26 cellular contexts compared by ENCODE assay signal in the genomic region with DNA sequence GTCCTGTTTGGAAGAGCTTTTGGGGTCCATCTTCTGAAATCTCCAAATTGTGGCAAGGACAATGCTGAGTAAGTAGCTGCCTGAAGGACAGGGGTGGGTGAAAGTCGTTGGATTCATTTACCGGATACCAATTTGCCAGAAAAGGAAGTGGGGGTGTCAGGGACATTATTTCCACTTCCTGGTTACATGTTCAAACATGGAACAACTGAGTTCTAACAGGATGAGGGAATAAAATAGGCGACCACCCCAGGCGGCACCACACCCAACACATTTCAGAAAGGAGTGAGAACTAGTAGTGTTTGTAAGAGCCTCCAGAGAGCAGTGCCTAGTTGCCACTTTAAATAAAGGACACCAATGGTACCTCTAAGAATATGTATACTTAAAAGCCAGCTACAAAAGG.
DNase-seq lines count a peak whose midpoint lies in the region; ATAC-seq, FAIRE-seq and TF ChIP-seq lines count a peak whose summit lies in the region.
"Had no signal": no experiment of that assay in that cellular context is flagged by ENCODE, and none has a peak within 500 bp of the region (broad histone marks: within the 10 kb centered on the region; RNA-seq: fewer than 3 reads in every experiment).

No MANE protein-coding gene starts in this region.

- H3K4me3 Mint-ChIP-seq in MCF 10A (ENCODE audit: unreplicated experiment) (no peak overlapping the region), T-helper 17 cell (no peak overlapping the region)
- no peak overlapping the region for H3K4me3 Mint-ChIP-seq in activated T-helper 2 cell treated with anti-CD3 and anti-CD28 coated beads, Interferon-gamma antibody, Interleukin-2, Interleukin-4, amounts not matched to agents 10 μg/mL and 5 μg/mL and 100 μg/mL, durations not matched to agents 14 hours and 24 hours and 36 hours (ENCODE audit: low read depth)
- H3K4me3 Mint-ChIP-seq: activated CD4-positive, alpha-beta memory T cell treated with anti-CD3 and anti-CD28 coated beads for 36 hours; activated naive CD8-positive, alpha-beta T cell; activated T-cell treated with anti-CD3 and anti-CD28 coated beads, Interleukin-2, amount 50 U/mL, for 4 hours; brain; CD4-positive, alpha-beta T cell; H9 had no signal

- in situ Hi-C loops in mammary epithelial cell (cut with MboI; ENCODE audit: low sequenced_read_pairs in 2 of 2) (no loop called here), GM12878 (cut with MboI) (no loop called here)

- ATAC-seq in GM12878 (no peak), T-helper 17 cell (no peak), GM21825 (IDR thresholded peaks at IDR 0.05; ENCODE audit: unreplicated experiment) (no peak)
- ATAC-seq: activated T-cell treated with anti-CD3 and anti-CD28 coated beads, Interleukin-2, amount 50 U/mL, for 4 hours; mucosa of descending colon had no signal

- TF ChIP-seq CTCF in mammary epithelial cell (conservative IDR thresholded peaks at IDR 0.05 in 1 of 2, IDR thresholded peaks at IDR 0.05 in 1 of 2; ENCODE audit: extremely low read depth in 1 of 2, insufficient read depth in 1 of 2, low read depth in 1 of 2, low read length in 2 of 2) (no peak), MCF 10A (IDR thresholded peaks at IDR 0.05; ENCODE audit: unreplicated experiment) (no peak), GM12878 (IDR thresholded peaks at IDR 0.05 in 2 of 3, conservative IDR thresholded peaks at IDR 0.05 in 1 of 3; ENCODE audit: control insufficient read depth in 2 of 3, extremely low read depth in 1 of 3, insufficient read depth in 1 of 3, low read depth in 3 of 3, low read length in 3 of 3) (no peak), osteoblast (IDR thresholded peaks at IDR 0.05; ENCODE audit: extremely low read depth, low read depth, low read length) (no peak)

- RAD21 ChIA-PET in GM12878 (lab: Charles Lee; ENCODE audit: unreplicated experiment), result no interaction called here

- CTCF ChIA-PET in mammary epithelial cell (lab: Charles Lee; ENCODE audit: low non-redundant PET) (no interaction called here), MCF 10A (lab: Yijun Ruan, JAX) (interaction anchor here (0.7 kb wide), 1 partner anchor 18 kb away, joined by 4 read pairs; no protein-coding TSS in a partner anchor), GM12878 (lab: Yijun Ruan, JAX) (no interaction called here)

- H3K4me1 Mint-ChIP-seq in MCF 10A (ENCODE audit: insufficient read depth, unreplicated experiment) (peaks cover 14% of the 10 kb centered on the region), T-helper 17 cell (peaks cover 7% of the 10 kb centered on the region)
- peaks cover 32% of the 10 kb centered on the region for H3K4me1 Mint-ChIP-seq in activated T-helper 2 cell treated with anti-CD3 and anti-CD28 coated beads, Interferon-gamma antibody, Interleukin-2, Interleukin-4, amounts not matched to agents 10 μg/mL and 5 μg/mL and 100 μg/mL, durations not matched to agents 14 hours and 24 hours and 36 hours (ENCODE audit: low read depth)

- FAIRE-seq in GM12878 (lab: Jason Lieb, UNC), result no peak
- FAIRE-seq: frontal cortex, GM12892 had no signal

- no peak overlapping the region for H3K27ac Mint-ChIP-seq in MCF 10A (ENCODE audit: low read depth, unreplicated experiment)
- no peak overlapping the region for H3K27ac Mint-ChIP-seq in T-helper 17 cell
- no peak overlapping the region for H3K27ac Mint-ChIP-seq in activated T-helper 2 cell treated with anti-CD3 and anti-CD28 coated beads, Interferon-gamma antibody, Interleukin-2, Interleukin-4, amounts not matched to agents 10 μg/mL and 5 μg/mL and 100 μg/mL, durations not matched to agents 14 hours and 24 hours and 36 hours
- H3K27ac Mint-ChIP-seq: activated CD4-positive, alpha-beta memory T cell treated with anti-CD3 and anti-CD28 coated beads for 36 hours; activated naive CD8-positive, alpha-beta T cell; CD4-positive, alpha-beta T cell had no signal

- TF ChIP-seq POLR2A in GM12878 (IDR thresholded peaks at IDR 0.05; ENCODE audit: low read depth, low read length), result no peak

- SMC1A ChIA-PET in GM12878 (lab: Charles Lee; ENCODE audit: uncharacterized antibody, unreplicated experiment), result no interaction called here

- H4K20me1 ChIP-seq in mammary epithelial cell (ENCODE audit: insufficient read depth, low read length) (no peaks in the 10 kb centered on the region), GM12878 (ENCODE audit: control insufficient read depth, insufficient read depth) (no peaks in the 10 kb centered on the region), osteoblast (ENCODE audit: insufficient read depth, low read length) (no peaks in the 10 kb centered on the region)

- H2AFZ ChIP-seq in mammary epithelial cell (ENCODE audit: low read depth, low read length), result peak overlapping the region; percentile 94
- peak overlapping the region; percentile 5; the same call in 1 of the 2 replicates for H2AFZ ChIP-seq in GM12878 (ENCODE audit: control insufficient read depth, low read depth, low read length)
- H2AFZ ChIP-seq in osteoblast (ENCODE audit: low read length), result peak overlapping the region; percentile 78

- H3K79me2 ChIP-seq in mammary epithelial cell (ENCODE audit: insufficient read depth, low read length) (no peaks in the 10 kb centered on the region), GM12878 (ENCODE audit: control insufficient read depth, insufficient read depth, low read length) (no peaks in the 10 kb centered on the region), osteoblast (ENCODE audit: insufficient read depth, low read length) (no peaks in the 10 kb centered on the region)

- no peaks in the 10 kb centered on the region for H3K9me3 ChIP-seq in mammary epithelial cell (replicated peaks; ENCODE audit: insufficient read depth, low read length)
- H3K9me3 ChIP-seq in GM12878 (replicated peaks; ENCODE audit: control insufficient read depth, insufficient read depth, low read length), result no peaks in the 10 kb centered on the region; the same call in 2 of the 3 replicates
- no peaks in the 10 kb centered on the region for H3K9me3 ChIP-seq in osteoblast (ENCODE audit: low read depth, low read length)
- no peaks in the 10 kb centered on the region for H3K9me3 ChIP-seq in T-helper 17 cell (ENCODE audit: control insufficient read depth, low read length, poor library complexity, severe bottlenecking)
- H3K9me3 ChIP-seq: colonic mucosa, mucosa of descending colon, thoracic aorta had no signal

- dilution Hi-C loops in mammary epithelial cell (cut with HindIII; ENCODE audit: low sequenced_read_pairs), result no loop called here

- no peaks in the 10 kb centered on the region for H3K27me3 Mint-ChIP-seq in MCF 10A (ENCODE audit: insufficient read depth, unreplicated experiment)
- H3K27me3 Mint-ChIP-seq in T-helper 17 cell, result no peaks in the 10 kb centered on the region
- H3K27me3 Mint-ChIP-seq in activated T-helper 2 cell treated with anti-CD3 and anti-CD28 coated beads, Interferon-gamma antibody, Interleukin-2, Interleukin-4, amounts not matched to agents 10 μg/mL and 5 μg/mL and 100 μg/mL, durations not matched to agents 14 hours and 24 hours and 36 hours (ENCODE audit: low read depth), result no peaks in the 10 kb centered on the region
- H3K27me3 Mint-ChIP-seq: activated CD4-positive, alpha-beta memory T cell treated with anti-CD3 and anti-CD28 coated beads for 36 hours; activated naive CD8-positive, alpha-beta T cell; CD4-positive, alpha-beta T cell had no signal

- 52% methylated on average over 4 of the region's 4 CpGs for WGBS in mammary epithelial cell (ENCODE audit: low coverage, missing lambda C conversion rate)
- WGBS in GM12878 (ENCODE audit: insufficient coverage, insufficient replicate concordance, low lambda C conversion rate, missing lambda C conversion rate), result 71% methylated on average over 4 of the region's 4 CpGs

- H3K4me1 ChIP-seq in mammary epithelial cell (ENCODE audit: insufficient read depth, low read length) (peaks cover 15% of the 10 kb centered on the region), GM12878 (ENCODE audit: control insufficient read depth, insufficient read depth, low read length) (peaks cover 7% of the 10 kb centered on the region), osteoblast (ENCODE audit: insufficient read depth, low read length) (peaks cover 10% of the 10 kb centered on the region)
- H3K4me1 ChIP-seq: colonic mucosa had no signal

- intact Hi-C loops in mammary epithelial cell (cut with micrococcal nuclease), result no loop called here
- intact Hi-C loops in MCF 10A (cut with micrococcal nuclease), result no loop called here
- intact Hi-C loops in GM12878 (cut with micrococcal nuclease; ENCODE audit: unreplicated experiment), result no loop called here
- intact Hi-C loops in activated T-helper 2 cell treated with anti-CD3 and anti-CD28 coated beads, Interferon-gamma antibody, Interleukin-2, Interleukin-4, amounts not matched to agents 10 μg/mL and 5 μg/mL and 100 μg/mL, durations not matched to agents 14 hours and 24 hours and 36 hours (cut with micrococcal nuclease), result no loop called here

- H3K4me3 ChIP-seq in mammary epithelial cell (replicated peaks in 1 of 3; ENCODE audit: insufficient read depth in 1 of 3, low read depth in 2 of 3, low read length in 3 of 3), result no peak overlapping the region
- no peak overlapping the region for H3K4me3 ChIP-seq in GM12878
- no peak overlapping the region for H3K4me3 ChIP-seq in osteoblast (ENCODE audit: insufficient read depth, low read length)
- H3K4me3 ChIP-seq: colonic mucosa, mucosa of descending colon, thoracic aorta had no signal

- H3K9me3 Mint-ChIP-seq in MCF 10A (ENCODE audit: unreplicated experiment), result no peaks in the 10 kb centered on the region
- no peaks in the 10 kb centered on the region for H3K9me3 Mint-ChIP-seq in activated T-helper 2 cell treated with anti-CD3 and anti-CD28 coated beads, Interferon-gamma antibody, Interleukin-2, Interleukin-4, amounts not matched to agents 10 μg/mL and 5 μg/mL and 100 μg/mL, durations not matched to agents 14 hours and 24 hours and 36 hours
- H3K9me3 Mint-ChIP-seq: activated CD4-positive, alpha-beta memory T cell treated with anti-CD3 and anti-CD28 coated beads for 36 hours; activated T-cell treated with anti-CD3 and anti-CD28 coated beads, Interleukin-2, amount 50 U/mL, for 4 hours; CD4-positive, alpha-beta T cell; H9 had no signal

- POLR2A ChIA-PET in MCF 10A (lab: Yijun Ruan, JAX), result no interaction called here
- POLR2A ChIA-PET in GM12878 (lab: Charles Lee), result interaction anchor here (1.2 kb wide), 1 partner anchor 52 kb away, joined by 3 read pairs; no protein-coding TSS in a partner anchor

- H3K27ac ChIP-seq in mammary epithelial cell (ENCODE audit: insufficient read depth, low read depth, low read length) (no peak overlapping the region), GM12878 (ENCODE audit: control insufficient read depth, insufficient read depth) (no peak overlapping the region), osteoblast (ENCODE audit: low read depth, low read length) (no peak overlapping the region)
- H3K27ac ChIP-seq: colonic mucosa, thoracic aorta, VCaP had no signal

- no peak overlapping the region for H3K9ac ChIP-seq in mammary epithelial cell (ENCODE audit: insufficient read depth, low read length)
- no peak overlapping the region for H3K9ac ChIP-seq in GM12878 (ENCODE audit: control insufficient read depth, insufficient read depth, low read length)

- no peak for TF ChIP-seq RAD21 in GM12878 (IDR thresholded peaks at IDR 0.05; ENCODE audit: insufficient read depth, low read depth, low read length)

- no peak for DNase-seq in mammary epithelial cell
- no peak for DNase-seq in MCF 10A (ENCODE audit: unreplicated experiment)
- DNase-seq in Kasumi-1 (lab: John Stamatoyannopoulos, UW), result peak; percentile 38 to 50
- DNase-seq in GM12878 (ENCODE audit: low read depth, low spot score), result no peak
- no peak for DNase-seq in osteoblast (ENCODE audit: insufficient read length, low spot score, missing footprints)
- DNase-seq in T-helper 17 cell, result no peak
- DNase-seq in activated T-helper 2 cell treated with anti-CD3 and anti-CD28 coated beads, Interferon-gamma antibody, Interleukin-2, Interleukin-4, amounts not matched to agents 10 μg/mL and 5 μg/mL and 100 μg/mL, durations not matched to agents 14 hours and 24 hours and 36 hours (ENCODE audit: low spot score), result no peak
- DNase-seq: ACHN; activated CD4-positive, alpha-beta memory T cell treated with anti-CD3 and anti-CD28 coated beads for 36 hours; activated T-cell treated with anti-CD3 and anti-CD28 coated beads, Interleukin-2, amount 50 U/mL, for 4 hours; CD4-positive, alpha-beta T cell; colonic mucosa; H9; left cardiac atrium; mucosa of descending colon; NCI-H1092; NCI-H524 treated with DMSO at 0.1 percent for 48 hours; stimulated activated CD4-positive, alpha-beta T cell treated with anti-CD3 and anti-CD28 coated beads, Interleukin-12 subunit alpha, Interleukin-12 subunit beta, amount 100 ng/mL, for 4 hours; T-helper 1 cell had no signal

- H3K36me3 ChIP-seq in mammary epithelial cell (ENCODE audit: insufficient read depth, low read length) (no peaks in the 10 kb centered on the region), GM12878 (ENCODE audit: control insufficient read depth in 2 of 2, insufficient read depth in 2 of 2, low read length in 1 of 2) (no peaks in the 10 kb centered on the region), osteoblast (ENCODE audit: insufficient read depth, low read length) (no peaks in the 10 kb centered on the region)
- H3K36me3 ChIP-seq: colonic mucosa, thoracic aorta had no signal

- H3K27me3 ChIP-seq in mammary epithelial cell (ENCODE audit: insufficient read depth, low read length) (no peaks in the 10 kb centered on the region), GM12878 (replicated peaks in 1 of 2; ENCODE audit: control insufficient read depth in 2 of 2, insufficient read depth in 2 of 2, low read length in 1 of 2) (no peaks in the 10 kb centered on the region), osteoblast (ENCODE audit: insufficient read depth, low read length) (no peaks in the 10 kb centered on the region)
- H3K27me3 ChIP-seq: colonic mucosa had no signal

- BruUV-seq in mammary epithelial cell (replicated peaks; lab: Mats Ljungman, UMichigan), result no TSS peak
- BruUV-seq in MCF 10A (replicated peaks; lab: Mats Ljungman, UMichigan), result no TSS peak
- no TSS peak for BruUV-seq in GM12878 (replicated peaks; lab: Mats Ljungman, UMichigan)

- TF ChIP-seq EP300 in GM12878 (IDR thresholded peaks at IDR 0.05; ENCODE audit: borderline replicate concordance in 1 of 2, control insufficient read depth in 1 of 2, low read depth in 2 of 2, low read length in 2 of 2), result no peak

- H3K4me2 ChIP-seq in mammary epithelial cell (ENCODE audit: insufficient read depth, low read depth, low read length) (no peak overlapping the region), GM12878 (ENCODE audit: control insufficient read depth, insufficient read depth) (no peak overlapping the region), osteoblast (ENCODE audit: insufficient read depth, low read length) (no peak overlapping the region)

- H3K36me3 Mint-ChIP-seq in MCF 10A (ENCODE audit: insufficient read depth, unreplicated experiment) (no peaks in the 10 kb centered on the region), T-helper 17 cell (ENCODE audit: low read depth) (no peaks in the 10 kb centered on the region)
- H3K36me3 Mint-ChIP-seq in activated T-helper 2 cell treated with anti-CD3 and anti-CD28 coated beads, Interferon-gamma antibody, Interleukin-2, Interleukin-4, amounts not matched to agents 10 μg/mL and 5 μg/mL and 100 μg/mL, durations not matched to agents 14 hours and 24 hours and 36 hours (ENCODE audit: low read depth), result no peaks in the 10 kb centered on the region
- H3K36me3 Mint-ChIP-seq: activated CD4-positive, alpha-beta memory T cell treated with anti-CD3 and anti-CD28 coated beads for 36 hours; brain had no signal

Comparison
In these comparisons a context has a peak if more than half of its experiments do, and no peak if none do; other contexts are left out.
1. DNase-seq: peak in Kasumi-1 (2 of 2); none in mammary epithelial cell (single experiment), MCF 10A (single experiment), GM12878 (single experiment), osteoblast (single experiment), T-helper 17 cell (0 of 3) and activated T-helper 2 cell treated with anti-CD3 and anti-CD28 coated beads, Interferon-gamma antibody, Interleukin-2, Interleukin-4, amounts not matched to agents 10 μg/mL and 5 μg/mL and 100 μg/mL, durations not matched to agents 14 hours and 24 hours and 36 hours (single experiment).
2. H2AFZ ChIP-seq: peak in every context shown above with its lines; median percentile 94 in mammary epithelial cell; 78 in osteoblast; 5 in GM12878.